In the genomic region with DNA sequence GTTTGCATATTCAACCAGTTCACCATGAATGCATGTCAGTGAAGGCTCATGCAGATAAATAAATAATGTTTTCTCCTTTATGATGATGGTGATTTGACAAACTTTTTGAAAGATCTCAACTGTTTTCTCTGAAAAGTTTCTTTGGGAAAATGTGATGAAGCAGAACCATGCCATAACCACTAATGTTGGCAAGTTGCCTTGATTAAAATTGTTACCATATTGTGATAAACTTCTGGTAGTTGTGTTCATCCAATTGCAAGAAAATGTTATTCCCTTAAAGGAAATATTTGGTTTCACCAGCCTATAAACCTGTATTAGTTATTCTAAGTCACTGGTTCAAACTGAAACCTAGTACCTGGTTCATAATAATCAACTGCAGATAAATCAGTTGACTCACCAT, we compare ENCODE assay signal across 16 cellular contexts.
DNase-seq lines count a peak whose midpoint lies in the region; FAIRE-seq and TF ChIP-seq lines count a peak whose summit lies in the region.
"Had no signal": no experiment of that assay in that cellular context is flagged by ENCODE, and none has a peak within 500 bp of the region (broad histone marks: within the 10 kb centered on the region; RNA-seq: fewer than 3 reads in every experiment).

No MANE protein-coding gene starts in this region.

- H3K9ac ChIP-seq in GM23248, result no peak overlapping the region

- intact Hi-C loops in PC-9 (cut with micrococcal nuclease; ENCODE audit: unreplicated experiment), result no loop called here

- CTCF ChIA-PET in PC-9 (lab: Charles Lee), result no interaction called here

- POLR2A ChIA-PET in PC-9 (lab: Charles Lee; ENCODE audit: unreplicated experiment), result interaction anchor here (0.6 kb wide), 1 partner anchor 12 kb away, joined by 6 read pairs; no protein-coding TSS in a partner anchor

- H3K4me2 ChIP-seq in GM23248 (ENCODE audit: unreplicated experiment) (peak overlapping the region; percentile 37), PC-9 (no peak overlapping the region)

- BruUV-seq in PC-9 (replicated peaks; lab: Mats Ljungman, UMichigan), result no TSS peak

- H3K27ac ChIP-seq in GM23248 (no peak overlapping the region), PC-9 (no peak overlapping the region)

- TF ChIP-seq CTCF in astrocyte of the cerebellum (IDR thresholded peaks at IDR 0.05; ENCODE audit: low read depth, low read length, missing control alignments) (no peak), PC-9 (conservative IDR thresholded peaks at IDR 0.05) (no peak)

- FAIRE-seq in islet of Langerhans (lab: Jason Lieb, UNC), result peak; percentile 56
- FAIRE-seq: GM12878, GM18507, HTR-8/SVneo had no signal

- in situ Hi-C loops in GM23248 (cut with MboI), result no loop called here
- in situ Hi-C loops in astrocyte of the cerebellum (cut with HindIII; ENCODE audit: low sequenced_read_pairs), result no loop called here

- H3K9me2 ChIP-seq in GM23248 (ENCODE audit: insufficient read depth) (no peaks in the 10 kb centered on the region), PC-9 (ENCODE audit: insufficient read depth) (no peaks in the 10 kb centered on the region)

- H3K79me2 ChIP-seq in GM23248 (ENCODE audit: insufficient read depth), result no peaks in the 10 kb centered on the region
- H3K79me2 ChIP-seq in PC-9 (ENCODE audit: low read depth), result no peaks in the 10 kb centered on the region

- H3K36me3 ChIP-seq in GM23248 (ENCODE audit: low read depth) (no peaks in the 10 kb centered on the region), PC-9 (ENCODE audit: low read depth) (no peaks in the 10 kb centered on the region)

- H2AFZ ChIP-seq in GM23248 (no peak overlapping the region), PC-9 (no peak overlapping the region)

- H3K4me1 ChIP-seq in GM23248 (ENCODE audit: insufficient read depth), result peaks cover 46% of the 10 kb centered on the region
- H3K4me1 ChIP-seq in PC-9 (replicated peaks; ENCODE audit: insufficient read depth), result peaks cover 16% of the 10 kb centered on the region

- H3K9me3 ChIP-seq in GM23248 (ENCODE audit: low read depth) (no peaks in the 10 kb centered on the region), PC-9 (ENCODE audit: insufficient read depth, low read depth) (no peaks in the 10 kb centered on the region)

- DNase-seq in GM23248 (peak; percentile 49), astrocyte of the cerebellum (ENCODE audit: low read depth) (peak; percentile 12), SHP77 (lab: John Stamatoyannopoulos, UW) (no peak), PC-9 (no peak), NOMO-1 treated with dmso at 0.1 percent for 144 hours (lab: John Stamatoyannopoulos, UW; ENCODE audit: unreplicated experiment) (no peak)
- DNase-seq in effector CD4-positive, alpha-beta T cell, result no peak
- DNase-seq: AML-193; CD4-positive, CD25-positive, alpha-beta regulatory T cell; NCI-H146; NCI-H2081 treated with DMSO at 0.1 percent for 48 hours; NCI-H2227 treated with DMSO at 0.1 percent for 48 hours; NCI-H526 treated with DMSO at 0.1 percent for 48 hours had no signal

- peak overlapping the region; percentile 6; the same call in 1 of the 2 replicates for H3K4me3 ChIP-seq in GM23248
- no peak overlapping the region for H3K4me3 ChIP-seq in astrocyte of the cerebellum (ENCODE audit: low read depth, low read length)
- H3K4me3 ChIP-seq in PC-9, result no peak overlapping the region
- H3K4me3 ChIP-seq: GM12878 had no signal

- no peaks in the 10 kb centered on the region for H3K27me3 ChIP-seq in GM23248 (replicated peaks; ENCODE audit: insufficient read depth)
- H3K27me3 ChIP-seq in PC-9 (ENCODE audit: insufficient read depth, low read depth), result no peaks in the 10 kb centered on the region

- no peaks in the 10 kb centered on the region for H4K20me1 ChIP-seq in GM23248 (ENCODE audit: insufficient read depth)
- H4K20me1 ChIP-seq in PC-9 (ENCODE audit: insufficient read depth), result no peaks in the 10 kb centered on the region

- H3F3A ChIP-seq in GM23248 (ENCODE audit: insufficient read depth) (peaks cover 37% of the 10 kb centered on the region), PC-9 (ENCODE audit: insufficient read depth, low read depth) (peaks cover 17% of the 10 kb centered on the region; the same call in 1 of the 2 replicates)

Comparison
In these comparisons a context has a peak if more than half of its experiments do, and no peak if none do; other contexts are left out.
1. DNase-seq: peak in GM23248 (single experiment) and astrocyte of the cerebellum (single experiment); none in SHP77 (0 of 2), PC-9 (0 of 2), effector CD4-positive, alpha-beta T cell (single experiment) and NOMO-1 treated with dmso at 0.1 percent for 144 hours (single experiment).